ENCODE assay signal across 9 cellular contexts in the genomic region with DNA sequence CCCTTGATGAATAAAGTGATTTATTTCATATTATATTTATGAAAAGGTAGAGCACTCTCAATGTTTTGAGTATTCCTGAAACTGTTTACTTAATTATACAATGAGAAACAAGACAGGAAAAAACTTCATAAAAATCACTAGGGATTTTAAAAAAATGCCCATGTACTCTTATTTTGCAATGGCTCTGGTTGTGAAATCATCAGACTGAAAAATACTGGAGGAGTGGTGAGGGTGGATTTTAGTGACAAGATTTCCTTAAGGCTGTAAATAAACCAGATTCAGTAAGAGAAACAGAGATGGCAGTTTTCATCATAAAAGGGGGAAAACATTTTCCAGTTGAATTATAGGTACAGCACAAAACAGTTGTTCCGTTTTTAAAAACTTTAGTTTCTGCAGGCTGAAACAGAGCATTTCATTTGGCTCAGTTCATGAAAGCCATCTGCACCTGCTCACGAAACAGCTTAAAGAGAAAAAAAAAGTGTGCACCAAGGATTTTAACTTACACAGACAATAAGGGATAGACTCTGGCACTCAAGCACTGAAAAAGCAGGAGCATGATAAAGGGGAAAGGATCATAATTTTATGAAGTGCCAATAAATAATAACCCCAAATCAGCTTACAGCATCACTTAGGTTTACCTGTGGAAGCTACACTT.
DNase-seq lines count a peak whose midpoint lies in the region; ATAC-seq, FAIRE-seq and TF ChIP-seq lines count a peak whose summit lies in the region.
"Had no signal": no experiment of that assay in that cellular context is flagged by ENCODE, and none has a peak within 500 bp of the region (broad histone marks: within the 10 kb centered on the region; RNA-seq: fewer than 3 reads in every experiment).

No MANE protein-coding gene starts in this region.

- H3K27ac Mint-ChIP-seq in brain = peak overlapping the region in 4 of 5 experiments; percentile 94 to 96 (median 94)

- no peak for TF ChIP-seq CTCF in A549 (IDR thresholded peaks at IDR 0.05)
- no peak for TF ChIP-seq CTCF in brain (conservative IDR thresholded peaks at IDR 0.05)
- TF ChIP-seq CTCF in kidney (IDR thresholded peaks at IDR 0.05; ENCODE audit: borderline replicate concordance, extremely low read depth, insufficient read depth) = no peak

- peaks cover 43% of the 10 kb centered on the region for H3K4me1 ChIP-seq in A549
- H3K4me1 ChIP-seq in HUES64 (ENCODE audit: insufficient read depth, low read length) = peaks cover 37% of the 10 kb centered on the region
- H3K4me1 ChIP-seq in muscle layer of duodenum (ENCODE audit: control insufficient read depth in 1 of 2, insufficient read depth in 2 of 2, low read length in 2 of 2) = peaks cover 12 to 25% of the 10 kb centered on the region in 2 donors
- H3K4me1 ChIP-seq in kidney (ENCODE audit: control insufficient read depth in 1 of 2, insufficient read depth in 1 of 2, low read depth in 1 of 2, low read length in 2 of 2) = peaks cover 11 to 13% of the 10 kb centered on the region in 2 donors

- POLR2A ChIA-PET in A549 (lab: Yijun Ruan, JAX) = interaction anchor here (1.1 to 2.4 kb wide), 4 partner anchors 65 to 147 kb away, joined by 8 to 14 read pairs (median 12); a partner anchor contains a TSS

- intact Hi-C loops in kidney (cut with DNase I) = no loop called here

- no peaks in the 10 kb centered on the region for H3K27me3 Mint-ChIP-seq in brain

- peak overlapping the region; percentile 43; the same call in 2 of the 3 replicates for H3K4me3 ChIP-seq in A549
- peak overlapping the region; percentile 55; the same call in 1 of the 2 replicates for H3K4me3 ChIP-seq in HUES64 (ENCODE audit: low read length)
- H3K4me3 ChIP-seq in muscle layer of duodenum (ENCODE audit: low read depth in 1 of 2, low read length in 2 of 2) = peak overlapping the region; percentile 49 to 61
- H3K4me3 ChIP-seq in kidney (ENCODE audit: low read length in 2 of 2) = peak overlapping the region in 1 of 2 donors; percentile 67

- no peak for TF ChIP-seq POLR2A in A549 (IDR thresholded peaks at IDR 0.05; ENCODE audit: low read length)

- no peaks in the 10 kb centered on the region for H3K36me3 ChIP-seq in HUES64 (ENCODE audit: insufficient read depth, low read length)
- no peaks in the 10 kb centered on the region for H3K36me3 ChIP-seq in muscle layer of duodenum (ENCODE audit: control insufficient read depth in 1 of 2, insufficient read depth in 2 of 2, low read length in 2 of 2)
- H3K36me3 ChIP-seq in kidney (ENCODE audit: control insufficient read depth in 1 of 2, insufficient read depth in 2 of 2, low read length in 2 of 2) = no peaks in the 10 kb centered on the region

- peaks cover 53% of the 10 kb centered on the region for H3K4me1 Mint-ChIP-seq in brain

- peak overlapping the region; percentile 81 to 89 for H3K27ac ChIP-seq in A549
- peak overlapping the region; percentile 86; the same call in 1 of the 2 replicates for H3K27ac ChIP-seq in HUES64 (ENCODE audit: low read depth, low read length)
- H3K27ac ChIP-seq in muscle layer of duodenum (ENCODE audit: low read length) = peak overlapping the region; percentile 93
- H3K27ac ChIP-seq in kidney (ENCODE audit: low read depth in 2 of 2, low read length in 2 of 2) = peak overlapping the region in 1 of 2 donors; percentile 87

- ATAC-seq in A549 = no peak
- ATAC-seq in GM18498 (IDR thresholded peaks at IDR 0.05; ENCODE audit: unreplicated experiment) = no peak
- no peak for ATAC-seq in GM21367 (IDR thresholded peaks at IDR 0.05; ENCODE audit: unreplicated experiment)

- H3K36me3 Mint-ChIP-seq in brain = no peaks in the 10 kb centered on the region

- no peaks in the 10 kb centered on the region for H3K27me3 ChIP-seq in HUES64 (ENCODE audit: insufficient read depth, low read length)
- H3K27me3 ChIP-seq in muscle layer of duodenum (ENCODE audit: low read depth, low read length) = no peaks in the 10 kb centered on the region
- H3K27me3 ChIP-seq: foreskin keratinocyte had no signal

- no peak for TF ChIP-seq EP300 in A549 (IDR thresholded peaks at IDR 0.05)

- TF ChIP-seq RAD21 in A549 (conservative IDR thresholded peaks at IDR 0.05 in 1 of 2, IDR thresholded peaks at IDR 0.05 in 1 of 2) = no peak

- H3K4me2 ChIP-seq in A549 = peak overlapping the region; percentile 92

- FAIRE-seq in A549 (lab: Jason Lieb, UNC) = no peak
- no peak for FAIRE-seq in kidney (lab: Jason Lieb, UNC)

- H3K4me3 Mint-ChIP-seq in brain = peak overlapping the region; percentile 72 to 88 (median 86)

- H3K9me3 ChIP-seq in A549 (no peaks in the 10 kb centered on the region), HUES64 (ENCODE audit: insufficient read depth, low read depth, low read length) (no peaks in the 10 kb centered on the region), muscle layer of duodenum (ENCODE audit: control insufficient read depth in 1 of 2, low read length in 2 of 2) (no peaks in the 10 kb centered on the region), kidney (ENCODE audit: control insufficient read depth in 1 of 2, low read length in 2 of 2) (no peaks in the 10 kb centered on the region)

- no peak for DNase-seq in A549 (ENCODE audit: low read depth in 1 of 2, low spot score in 1 of 2)
- no peak for DNase-seq in kidney
- DNase-seq in mucosa of gallbladder (ENCODE audit: low spot score) = no peak

- 86% methylated on average over 2 of the region's 2 CpGs for WGBS in A549 (ENCODE audit: missing lambda C conversion rate)
- WGBS in HUES64 = 91% methylated on average over 2 of the region's 2 CpGs

- CTCF ChIA-PET in A549 (lab: Yijun Ruan, JAX) = interaction anchor here (0.6 to 2.4 kb wide), 8 partner anchors 64 to 406 kb away, joined by 3 to 16 read pairs (median 4); a partner anchor contains a TSS

- H3K9ac ChIP-seq in HUES64 (ENCODE audit: low read depth, low read length) (0 out of 2 replicates have a peak overlapping the region, but pooled peaks have one; percentile 73), kidney (ENCODE audit: low read length in 2 of 2) (no peak overlapping the region)

- H3K9me3 Mint-ChIP-seq in brain = no peaks in the 10 kb centered on the region

TF ChIP-seq in A549, 52 proteins besides CTCF, POLR2A, EP300 and RAD21:
- TF ChIP-seq CEBPB (IDR thresholded peaks at IDR 0.05) = peak; percentile 21 to 36; a peak in 2 of 4 replicates
- TF ChIP-seq EHF (CRISPR knock-in tag; IDR thresholded peaks at IDR 0.05) = no peak
- no peak for TF ChIP-seq NPAS2 (CRISPR knock-in tag; IDR thresholded peaks at IDR 0.05; ENCODE audit: borderline replicate concordance)
